Comparison of ENCODE assay signal across 12 cellular contexts in the genomic region with DNA sequence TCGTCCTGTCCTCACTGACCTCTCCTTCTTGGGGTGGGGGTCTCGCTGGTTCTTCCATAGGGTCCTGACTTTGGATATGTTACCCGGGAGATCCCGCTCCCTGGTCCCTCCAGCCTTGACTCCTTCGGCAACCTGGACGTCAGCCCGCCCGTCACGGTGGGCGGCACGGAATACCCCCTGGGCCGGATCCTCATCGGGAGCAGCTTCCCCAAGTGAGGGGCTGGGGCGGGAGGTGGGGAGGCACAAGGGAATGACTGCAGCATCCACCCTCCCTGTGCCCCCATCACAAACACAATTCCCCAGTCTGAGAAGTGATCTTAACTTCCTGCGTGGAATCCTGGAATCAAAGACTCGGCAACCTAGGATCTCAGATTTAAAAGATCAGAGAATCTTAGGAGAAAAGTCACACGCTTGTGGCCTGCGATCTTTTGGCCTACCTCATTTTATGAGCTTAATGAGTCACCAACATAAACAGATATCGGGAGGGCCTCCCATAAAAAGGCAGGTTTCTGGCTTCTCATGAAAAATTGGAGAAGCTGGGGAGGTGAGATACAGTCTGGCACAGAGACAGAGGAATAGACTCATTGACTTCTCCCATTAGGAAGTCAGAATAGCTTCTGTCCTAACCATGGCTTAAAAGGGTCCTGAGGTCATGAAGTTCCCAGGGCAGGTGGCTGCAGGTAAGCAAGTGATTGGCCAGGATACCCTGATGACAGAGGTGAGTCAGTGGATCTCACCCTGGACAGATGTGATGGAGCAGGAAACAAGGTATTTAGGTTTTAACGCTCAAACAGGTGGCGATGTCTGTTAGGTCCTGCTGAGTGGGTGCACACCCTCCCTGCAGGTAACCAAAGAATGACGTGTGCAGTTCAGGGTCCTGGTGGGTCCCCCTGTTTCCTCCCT. TPM values are rescaled to one million over a fixed set of nuclear protein-coding genes. Genes with fewer than 3 reads are reported as not detected.
DNase-seq lines count a peak whose midpoint lies in the region; TF ChIP-seq lines count a peak whose summit lies in the region.
"Had no signal": no experiment of that assay in that cellular context is flagged by ENCODE, and none has a peak within 500 bp of the region (broad histone marks: within the 10 kb centered on the region; RNA-seq: fewer than 3 reads in every experiment).

No MANE protein-coding gene starts in this region.

- WGBS in mammary epithelial cell (ENCODE audit: low coverage, missing lambda C conversion rate): 46% methylated on average over 20 of the region's 22 CpGs

- POLR2A ChIA-PET in GM10248 (lab: Yijun Ruan, JAX): no interaction called here

- H3K36me3 ChIP-seq in Loucy (ENCODE audit: insufficient read depth, low read length) (no peaks in the 10 kb centered on the region), mammary epithelial cell (ENCODE audit: insufficient read depth, low read length) (no peaks in the 10 kb centered on the region)
- H3K36me3 ChIP-seq: neutrophil had no signal

- H3K79me2 ChIP-seq in Loucy (ENCODE audit: insufficient read depth, low read length): no peaks in the 10 kb centered on the region
- no peaks in the 10 kb centered on the region for H3K79me2 ChIP-seq in mammary epithelial cell (ENCODE audit: insufficient read depth, low read length)

- TF ChIP-seq CTCF in AG10803 (conservative IDR thresholded peaks at IDR 0.05; ENCODE audit: low read length): no peak
- TF ChIP-seq CTCF in Loucy (conservative IDR thresholded peaks at IDR 0.05; ENCODE audit: low read length): no peak
- TF ChIP-seq CTCF in mammary epithelial cell (conservative IDR thresholded peaks at IDR 0.05 in 1 of 2, IDR thresholded peaks at IDR 0.05 in 1 of 2; ENCODE audit: extremely low read depth in 1 of 2, insufficient read depth in 1 of 2, low read depth in 1 of 2, low read length in 2 of 2): no peak
- no peak for TF ChIP-seq CTCF in GM10248 (IDR thresholded peaks at IDR 0.05; ENCODE audit: control extremely low read depth, extremely low read depth, low read depth, missing control alignments)

- CTCF ChIA-PET in mammary epithelial cell (lab: Charles Lee; ENCODE audit: low non-redundant PET): interaction anchor here (0.7 kb wide), 1 partner anchor 104 kb away, joined by 5 read pairs; no protein-coding TSS in a partner anchor
- CTCF ChIA-PET in GM10248 (lab: Yijun Ruan, JAX): interaction anchor here (1.5 to 13.4 kb wide), 2 partner anchors 97 to 109 kb away, joined by 4 to 209 read pairs; a partner anchor contains a TSS

- H3K27me3 ChIP-seq in Loucy (ENCODE audit: insufficient read depth, low read length, poor library complexity, severe bottlenecking): no peaks in the 10 kb centered on the region
- no peaks in the 10 kb centered on the region for H3K27me3 ChIP-seq in mammary epithelial cell (ENCODE audit: insufficient read depth, low read length)
- H3K27me3 ChIP-seq: neutrophil had no signal

- peak overlapping the region; percentile 0 for H3K9ac ChIP-seq in Loucy (ENCODE audit: low read depth, low read length, poor library complexity, severe bottlenecking)
- H3K9ac ChIP-seq in mammary epithelial cell (ENCODE audit: insufficient read depth, low read length): peak overlapping the region; percentile 32

- dilution Hi-C loops in mammary epithelial cell (cut with HindIII; ENCODE audit: low sequenced_read_pairs): no loop called here

- BruUV-seq in mammary epithelial cell (replicated peaks; lab: Mats Ljungman, UMichigan): TSS peak; percentile 86

- no peaks in the 10 kb centered on the region for H4K20me1 ChIP-seq in Loucy (ENCODE audit: insufficient read depth, low read length, poor library complexity, severe bottlenecking)
- H4K20me1 ChIP-seq in mammary epithelial cell (ENCODE audit: insufficient read depth, low read length): no peaks in the 10 kb centered on the region

- H3K9me2 ChIP-seq in Loucy (replicated peaks; ENCODE audit: low read depth, low read length): no peaks in the 10 kb centered on the region

- DNase-seq in AG10803 (ENCODE audit: low read depth): peak; percentile 85
- DNase-seq in mammary epithelial cell: peak; percentile 96
- DNase-seq in myocyte (ENCODE audit: low read depth): peak; percentile 31
- no peak for DNase-seq in GM10248 (ENCODE audit: extremely low spot score)
- DNase-seq in T1000 (lab: John Stamatoyannopoulos, UW): no peak
- DNase-seq in GM19240 (ENCODE audit: insufficient read length, low spot score): no peak
- DNase-seq in amygdala (lab: John Stamatoyannopoulos, UW): no peak
- DNase-seq: activated gamma-delta T cell treated with Interleukin-2 at 50 U/mL for 16 hours, NCI-H1436 had no signal

- H3F3A ChIP-seq in Loucy (ENCODE audit: low read depth): no peaks in the 10 kb centered on the region

- no peak overlapping the region for H2AFZ ChIP-seq in Loucy (ENCODE audit: low read length)
- peak overlapping the region; percentile 4 for H2AFZ ChIP-seq in mammary epithelial cell (ENCODE audit: low read depth, low read length)

- H3K9me3 ChIP-seq in Loucy (ENCODE audit: insufficient read depth, low read depth, low read length) (no peaks in the 10 kb centered on the region), mammary epithelial cell (replicated peaks; ENCODE audit: insufficient read depth, low read length) (no peaks in the 10 kb centered on the region)
- H3K9me3 ChIP-seq: neutrophil had no signal

- H3K4me1 ChIP-seq in Loucy (ENCODE audit: insufficient read depth, low read length, poor library complexity, severe bottlenecking): peaks cover 13% of the 10 kb centered on the region
- peaks cover 52% of the 10 kb centered on the region for H3K4me1 ChIP-seq in mammary epithelial cell (ENCODE audit: insufficient read depth, low read length)

- intact Hi-C loops in mammary epithelial cell (cut with micrococcal nuclease): loop anchor here (1.0 to 2.0 kb wide), 3 partner anchors 18 to 105 kb away; no protein-coding TSS in a partner anchor

- H3K27ac ChIP-seq in mammary epithelial cell (ENCODE audit: insufficient read depth, low read depth, low read length): peak overlapping the region; percentile 68
- H3K27ac ChIP-seq: neutrophil had no signal

- H3K4me3 ChIP-seq in AG10803 (ENCODE audit: low read length) (no peak overlapping the region), Loucy (ENCODE audit: low read length, poor library complexity, severe bottlenecking) (no peak overlapping the region), mammary epithelial cell (replicated peaks in 1 of 3; ENCODE audit: insufficient read depth in 1 of 3, low read depth in 2 of 3, low read length in 3 of 3) (no peak overlapping the region)

- H3K4me2 ChIP-seq in Loucy (ENCODE audit: low read depth, low read length, poor library complexity, severe bottlenecking): no peak overlapping the region
- H3K4me2 ChIP-seq in mammary epithelial cell (ENCODE audit: insufficient read depth, low read depth, low read length): peak overlapping the region; percentile 71

- in situ Hi-C loops in mammary epithelial cell (cut with MboI; ENCODE audit: low sequenced_read_pairs in 2 of 2): loop anchor here in 1 of 2 donors (5.0 to 10.0 kb wide), 3 partner anchors 102 to 171 kb away; no protein-coding TSS in a partner anchor

RNA-seq across cellular contexts. Expression of a gene that starts 15.9 kb away (rescaled TPM):
- 1 to 10 TPM; 1.3 to 7.7 TPM for total RNA-seq in mammary epithelial cell
- 6.9 TPM for polyA plus RNA-seq in mammary epithelial cell
- polyA minus RNA-seq in mammary epithelial cell: 15.9 TPM
- total RNA-seq in myocyte: not detected in 2 replicates
- 0.03 TPM for polyA plus RNA-seq in myocyte (2012)
- total RNA-seq: glomerular endothelial cell had no signal

RNA-seq across cellular contexts. Expression of a gene that starts 28.1 kb away (rescaled TPM):
- total RNA-seq in mammary epithelial cell (under 1 TPM; 0.17 to 0.40 TPM), myocyte (0.24 and 0.31 TPM in 2 replicates)
- 0.32 TPM for polyA plus RNA-seq in mammary epithelial cell
- not detected for polyA minus RNA-seq in mammary epithelial cell
- polyA plus RNA-seq in myocyte (2012): 7.1 TPM

Comparison
In these comparisons a context has a peak if more than half of its experiments do, and no peak if none do; other contexts are left out.
1. DNase-seq: peak in AG10803 (single experiment), mammary epithelial cell (single experiment) and myocyte (single experiment); none in GM10248 (single experiment), T1000 (single experiment), GM19240 (single experiment) and amygdala (0 of 56).